7 cellular contexts compared by ENCODE assay signal in the genomic region with DNA sequence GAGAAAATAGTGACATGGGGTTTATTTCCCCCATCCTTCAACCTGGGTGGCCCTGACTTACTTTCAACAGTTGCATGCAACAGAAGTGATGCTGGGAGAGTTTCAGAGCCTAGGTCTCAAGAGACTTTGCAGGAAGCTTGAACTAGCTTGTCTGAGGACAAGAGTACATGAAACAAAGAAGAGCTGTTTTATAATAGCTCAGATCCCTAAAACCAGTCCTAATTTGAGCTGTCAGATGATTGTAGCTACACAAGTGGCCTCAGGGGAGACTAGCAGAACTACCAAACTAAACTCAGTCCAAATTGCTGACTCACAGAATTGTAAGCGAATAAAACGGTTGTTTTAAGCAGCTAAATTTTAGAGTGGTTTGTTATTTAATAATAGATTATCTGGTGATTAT. TPM values are rescaled to one million over a fixed set of nuclear protein-coding genes. Genes with fewer than 3 reads are reported as not detected.
A peak's percentile ranks its signal among the peaks of the same experiment; 100 is the strongest.
DNase-seq lines count a peak whose midpoint lies in the region; ATAC-seq and TF ChIP-seq lines count a peak whose summit lies in the region.

No MANE protein-coding gene starts in this region.

- H3K27me3 ChIP-seq in psoas muscle (ENCODE audit: insufficient read depth in 3 of 3, low read length in 2 of 3) (no peaks in the 10 kb centered on the region), PC-3 (ENCODE audit: low read length) (no peaks in the 10 kb centered on the region)

- TF ChIP-seq CTCF in psoas muscle (IDR thresholded peaks at IDR 0.05), result no peak
- no peak for TF ChIP-seq CTCF in PC-3 (conservative IDR thresholded peaks at IDR 0.05; ENCODE audit: low read depth, low read length)

- no peaks in the 10 kb centered on the region for H3F3A ChIP-seq in PC-3 (ENCODE audit: low read length, unreplicated experiment)

- no peak overlapping the region for H3K9ac ChIP-seq in PC-3 (ENCODE audit: low read length)

- no TSS peak for BruUV-seq in PC-3 (replicated peaks; lab: Mats Ljungman, UMichigan)

- DNase-seq in NOMO-1 (lab: John Stamatoyannopoulos, UW; ENCODE audit: unreplicated experiment in 2 of 2) (peak; percentile 14 to 49), psoas muscle (no peak), PC-3 (no peak), hippocampal formation (lab: John Stamatoyannopoulos, UW) (no peak), HPDE6-E6E7 (ENCODE audit: extremely low spot score) (no peak)

- CTCF ChIA-PET in PC-3 (lab: Charles Lee), result no interaction called here

- H3K4me1 ChIP-seq in psoas muscle (peaks cover 57% of the 10 kb centered on the region), PC-3 (ENCODE audit: insufficient read depth, low read length) (peaks cover 4% of the 10 kb centered on the region; the same call in 1 of the 2 replicates)

- H3K36me3 ChIP-seq in psoas muscle (ENCODE audit: insufficient read depth in 1 of 2, low read depth in 1 of 2) (peaks cover 0 to 8% of the 10 kb centered on the region in 2 donors), PC-3 (ENCODE audit: low read depth, low read length) (no peaks in the 10 kb centered on the region)

- ATAC-seq in GM18907 (IDR thresholded peaks at IDR 0.05; ENCODE audit: unreplicated experiment) (peak; percentile 94), HG02870 (IDR thresholded peaks at IDR 0.05; ENCODE audit: unreplicated experiment) (peak; percentile 94), psoas muscle (peak in 1 of 4 donors; percentile 18), PC-3 (no peak)

- peaks cover 61% of the 10 kb centered on the region for H3K79me2 ChIP-seq in PC-3 (ENCODE audit: low read length)

- POLR2A ChIA-PET in PC-3 (lab: Charles Lee; ENCODE audit: unreplicated experiment), result no interaction called here

- no peaks in the 10 kb centered on the region for H3K9me2 ChIP-seq in PC-3 (replicated peaks; ENCODE audit: low read length)

- H3K27ac ChIP-seq in psoas muscle (peak overlapping the region; percentile 30), PC-3 (ENCODE audit: low read length) (no peak overlapping the region)

- H3K4me2 ChIP-seq in PC-3 (ENCODE audit: low read length), result no peak overlapping the region

- 15 to 39% (median 24%) methylated on average over 2 of the region's 2 CpGs for WGBS in psoas muscle, 3 donors

- no peaks in the 10 kb centered on the region for H3K9me3 ChIP-seq in psoas muscle
- H3K9me3 ChIP-seq in PC-3 (ENCODE audit: low read length), result no peaks in the 10 kb centered on the region

- H2AFZ ChIP-seq in PC-3 (ENCODE audit: low read length), result no peak overlapping the region

- H4K20me1 ChIP-seq in PC-3 (ENCODE audit: low read length), result 0 out of 2 replicates have a peak, but pooled peaks cover 3% of the 10 kb centered on the region

- H3K4me3 ChIP-seq in psoas muscle, result no peak overlapping the region
- H3K4me3 ChIP-seq in PC-3 (ENCODE audit: low read length), result no peak overlapping the region

- intact Hi-C loops in psoas muscle (cut with DNase I) (no loop called here), PC-3 (cut with micrococcal nuclease) (no loop called here)

RNA-seq across cellular contexts. Expression of a gene that starts 17.1 kb away (rescaled TPM):
- total RNA-seq in psoas muscle, result 10 to 100 TPM; 21.8 to 39.1 (median 29.4) TPM
- polyA plus RNA-seq in psoas muscle, result 10 to 100 TPM in 1 of 3 donors, 1 to 10 TPM in 2; 2.9 to 23.0 (median 5.7) TPM
- total RNA-seq in PC-3 (2014; rRNA removed), result 7.5 and 10.5 TPM in 2 replicates

Comparison
In these comparisons a context has a peak if more than half of its experiments do, and no peak if none do; other contexts are left out.
1. DNase-seq: peak in NOMO-1 (2 of 2); none in psoas muscle (0 of 2), PC-3 (single experiment), hippocampal formation (0 of 2) and HPDE6-E6E7 (single experiment).